In the genomic region with DNA sequence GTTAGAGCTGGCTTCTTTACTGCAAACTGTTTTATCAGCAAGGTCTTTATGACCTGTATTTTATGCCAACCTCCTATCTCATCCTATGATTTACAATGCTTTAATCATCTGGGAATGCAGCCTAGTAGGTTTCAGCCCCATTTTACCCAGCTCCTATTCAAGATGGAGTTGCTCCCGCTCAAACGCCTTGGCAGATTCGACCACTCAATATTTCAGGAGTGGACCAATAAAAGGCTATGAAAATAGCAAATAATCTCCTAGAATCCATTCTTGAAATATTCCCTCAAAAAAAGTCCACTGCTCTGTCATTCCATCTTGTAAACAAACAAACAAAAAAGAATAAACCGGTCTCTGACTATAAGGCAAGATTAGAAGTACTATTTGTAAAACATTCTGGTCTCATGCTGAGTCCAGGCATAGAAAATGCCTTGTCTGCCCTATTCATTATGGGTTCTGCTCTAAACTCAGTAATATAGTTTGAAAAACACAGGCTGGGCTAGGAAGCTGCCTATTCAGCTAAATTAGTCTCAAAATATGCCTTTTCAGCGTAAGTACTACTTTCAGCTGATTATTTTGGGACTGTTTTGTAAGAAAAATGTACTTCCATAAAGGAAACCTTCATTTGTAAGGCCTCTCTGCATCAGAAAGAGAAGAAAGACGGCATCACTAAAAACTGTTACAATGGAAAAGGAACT, we compare ENCODE assay signal across 25 cellular contexts. TPM values are rescaled to one million over a fixed set of nuclear protein-coding genes. Genes with fewer than 3 reads are reported as not detected.
DNase-seq lines count a peak whose midpoint lies in the region; ATAC-seq, FAIRE-seq and TF ChIP-seq lines count a peak whose summit lies in the region.
"Had no signal": no experiment of that assay in that cellular context is flagged by ENCODE, and none has a peak within 500 bp of the region (broad histone marks: within the 10 kb centered on the region; RNA-seq: fewer than 3 reads in every experiment).

No MANE protein-coding gene starts in this region.

- H3K18ac ChIP-seq in neuronal stem cell (ENCODE audit: low read length) = no peak overlapping the region

- no peak overlapping the region for H3K4me2 ChIP-seq in A549
- H3K4me2 ChIP-seq in neuronal stem cell (ENCODE audit: insufficient read depth, low read length, poor library complexity, severe bottlenecking) = no peak overlapping the region

- no peak overlapping the region for H3K9ac ChIP-seq in neuronal stem cell (ENCODE audit: low read depth, low read length, poor library complexity)
- H3K9ac ChIP-seq: GM23248 had no signal

- peak overlapping the region; percentile 4 for H2AFZ ChIP-seq in neuronal stem cell (ENCODE audit: low read length)
- H2AFZ ChIP-seq: GM23248 had no signal

- H3K27ac ChIP-seq in A549 (no peak overlapping the region), adrenal gland (peak overlapping the region in 3 of 5 donors; percentile 13 to 38 (median 20)), neuronal stem cell (replicated peaks; ENCODE audit: low read length) (no peak overlapping the region), breast epithelium (no peak overlapping the region), gastroesophageal sphincter (no peak overlapping the region), pancreas (no peak overlapping the region)
- H3K27ac ChIP-seq: GM23248 had no signal

- TF ChIP-seq RAD21 in A549 (conservative IDR thresholded peaks at IDR 0.05 in 1 of 2, IDR thresholded peaks at IDR 0.05 in 1 of 2) = no peak

- H4K91ac ChIP-seq in neuronal stem cell (ENCODE audit: low read depth, low read length, poor library complexity) = no peak overlapping the region

- no peak overlapping the region for H2BK5ac ChIP-seq in neuronal stem cell (ENCODE audit: low read length)

- 84% methylated on average over 6 of the region's 6 CpGs for WGBS in A549 (ENCODE audit: missing lambda C conversion rate)
- WGBS in adrenal gland, 4 donors = 38 to 57% (median 42%) methylated on average over 6 of the region's 6 CpGs
- WGBS in neuronal stem cell (ENCODE audit: extremely low coverage in 2 of 2, insufficient read length in 2 of 2, insufficient replicate concordance in 1 of 2), 2 donors = no CpG with 5 or more reads among the region's 6 CpGs
- 55 to 59% methylated on average over 6 of the region's 6 CpGs for WGBS in gastroesophageal sphincter (ENCODE audit: low coverage in 1 of 2), 2 donors
- WGBS in pancreas, 2 donors = 47 to 68% methylated on average over 6 of the region's 6 CpGs

- no peak overlapping the region for H3K23ac ChIP-seq in neuronal stem cell (ENCODE audit: low read depth, low read length, poor library complexity)

- no peak overlapping the region for H4K8ac ChIP-seq in neuronal stem cell (ENCODE audit: low read depth, low read length)

- POLR2A ChIA-PET in A549 (lab: Yijun Ruan, JAX) = no interaction called here

- H2AK5ac ChIP-seq in neuronal stem cell (ENCODE audit: low read depth, low read length) = no peak overlapping the region

- H3K27me3 ChIP-seq in adrenal gland = no peaks in the 10 kb centered on the region
- H3K27me3 ChIP-seq in neuronal stem cell (ENCODE audit: control insufficient read depth in 3 of 3, insufficient read depth in 3 of 3, low read depth in 1 of 3, low read length in 3 of 3) = no peaks in the 10 kb centered on the region
- no peaks in the 10 kb centered on the region for H3K27me3 ChIP-seq in breast epithelium
- H3K27me3 ChIP-seq in gastroesophageal sphincter = no peaks in the 10 kb centered on the region
- no peaks in the 10 kb centered on the region for H3K27me3 ChIP-seq in pancreas

- H3K4ac ChIP-seq in neuronal stem cell (ENCODE audit: low read length) = no peak overlapping the region

- TF ChIP-seq POLR2A in A549 (IDR thresholded peaks at IDR 0.05; ENCODE audit: low read length) (no peak), adrenal gland (IDR thresholded peaks at IDR 0.05) (no peak), breast epithelium (IDR thresholded peaks at IDR 0.05) (no peak), gastroesophageal sphincter (IDR thresholded peaks at IDR 0.05) (no peak)

- H2BK120ac ChIP-seq in neuronal stem cell (ENCODE audit: low read depth, low read length) = no peak overlapping the region

- no peak overlapping the region for H3K14ac ChIP-seq in neuronal stem cell (ENCODE audit: low read length)

- TF ChIP-seq CTCF in A549 (IDR thresholded peaks at IDR 0.05) = no peak
- TF ChIP-seq CTCF in adrenal gland (IDR thresholded peaks at IDR 0.05) = no peak
- no peak for TF ChIP-seq CTCF in breast epithelium (IDR thresholded peaks at IDR 0.05)
- no peak for TF ChIP-seq CTCF in gastroesophageal sphincter (IDR thresholded peaks at IDR 0.05)
- no peak for TF ChIP-seq CTCF in pancreas (IDR thresholded peaks at IDR 0.05)

- FAIRE-seq in A549 (lab: Jason Lieb, UNC) = no peak
- FAIRE-seq in pancreas (lab: Jason Lieb, UNC) = no peak
- FAIRE-seq: GM12878, HTR-8/SVneo had no signal

- TF ChIP-seq EP300 in A549 (IDR thresholded peaks at IDR 0.05) = no peak
- no peak for TF ChIP-seq EP300 in gastroesophageal sphincter (IDR thresholded peaks at IDR 0.05)

- ATAC-seq in A549 = no peak
- no peak for ATAC-seq in gastroesophageal sphincter
- ATAC-seq in pancreas = no peak
- ATAC-seq: CD8-positive, alpha-beta T cell; GM12878 had no signal

- H3K79me1 ChIP-seq in neuronal stem cell (ENCODE audit: low read depth, low read length) = no peaks in the 10 kb centered on the region

- no peak for DNase-seq in A549 (ENCODE audit: low read depth in 1 of 2, low spot score in 1 of 2)
- DNase-seq in NCI-H2227 (lab: John Stamatoyannopoulos, UW; ENCODE audit: unreplicated experiment) = peak; percentile 66
- DNase-seq in adrenal gland = peak in 3 of 7 donors; percentile 15 to 25 (median 23)
- no peak for DNase-seq in neuronal stem cell (ENCODE audit: low spot score)
- DNase-seq in breast epithelium (ENCODE audit: low spot score in 2 of 2) = no peak
- DNase-seq in pancreas = no peak
- DNase-seq in GM19240 (ENCODE audit: insufficient read length, low spot score) = no peak
- DNase-seq: 8988T; AML-193; C1 segment of cervical spinal cord; CD8-positive, alpha-beta T cell; DND-41; GM23248; HCEC 1CT; NCI-H1092; NCI-H1436; NCI-H1930; NCI-H226; NCI-H510A treated with DMSO at 0.1 percent for 48 hours; NCI-H748 treated with DMSO at 0.1 percent for 48 hours; NK-92 treated with Interleukin-12 subunit alpha and Interleukin-12 subunit beta, amount 100 ng/mL, for 24 hours; SIG-M5 had no signal

- H2BK12ac ChIP-seq in neuronal stem cell (ENCODE audit: low read length) = no peak overlapping the region

- H3K9me3 ChIP-seq in A549 (no peaks in the 10 kb centered on the region), adrenal gland (replicated peaks in 1 of 3) (no peaks in the 10 kb centered on the region), neuronal stem cell (replicated peaks in 1 of 2; ENCODE audit: control insufficient read depth in 2 of 2, insufficient read depth in 1 of 2, low read depth in 1 of 2, low read length in 2 of 2) (no peaks in the 10 kb centered on the region), breast epithelium (no peaks in the 10 kb centered on the region), gastroesophageal sphincter (no peaks in the 10 kb centered on the region), pancreas (no peaks in the 10 kb centered on the region)

- H3K4me1 ChIP-seq in A549 = no peaks in the 10 kb centered on the region
- peaks cover 3 to 11% of the 10 kb centered on the region in 2 donors for H3K4me1 ChIP-seq in adrenal gland (replicated peaks in 1 of 2)
- no peaks in the 10 kb centered on the region for H3K4me1 ChIP-seq in neuronal stem cell (ENCODE audit: control insufficient read depth in 2 of 2, insufficient read depth in 1 of 2, low read depth in 1 of 2, low read length in 2 of 2)
- no peaks in the 10 kb centered on the region for H3K4me1 ChIP-seq in breast epithelium
- H3K4me1 ChIP-seq in gastroesophageal sphincter = peaks cover 0 to 13% (median 0%) of the 10 kb centered on the region in 3 donors
- H3K4me1 ChIP-seq in pancreas = no peaks in the 10 kb centered on the region

- H3K36me3 ChIP-seq in adrenal gland (replicated peaks in 1 of 2) (no peaks in the 10 kb centered on the region), neuronal stem cell (replicated peaks in 1 of 2; ENCODE audit: control insufficient read depth in 2 of 2, insufficient read depth in 2 of 2, low read length in 2 of 2) (no peaks in the 10 kb centered on the region), breast epithelium (no peaks in the 10 kb centered on the region), gastroesophageal sphincter (no peaks in the 10 kb centered on the region), pancreas (no peaks in the 10 kb centered on the region)

- no peak overlapping the region for H2BK15ac ChIP-seq in neuronal stem cell (ENCODE audit: low read length)

- intact Hi-C loops in adrenal gland (cut with DNase I) (no loop called here), breast epithelium (cut with DNase I; ENCODE audit: low total_unique reads) (no loop called here), pancreas (cut with DNase I) (no loop called here)

- CTCF ChIA-PET in A549 (lab: Yijun Ruan, JAX) = interaction anchor here (1.0 to 3.0 kb wide), 3 partner anchors 9 to 99 kb away, joined by 3 to 24 read pairs (median 5); no protein-coding TSS in a partner anchor

- no peak overlapping the region for H3K4me3 ChIP-seq in A549
- no peak overlapping the region for H3K4me3 ChIP-seq in adrenal gland
- no peak overlapping the region for H3K4me3 ChIP-seq in neuronal stem cell (ENCODE audit: low read length in 2 of 2)
- no peak overlapping the region for H3K4me3 ChIP-seq in breast epithelium
- H3K4me3 ChIP-seq in gastroesophageal sphincter = no peak overlapping the region
- H3K4me3 ChIP-seq in pancreas = no peak overlapping the region
- H3K4me3 ChIP-seq: GM12878, GM23248 had no signal

TF ChIP-seq in A549, 52 proteins besides CTCF, POLR2A, EP300 and RAD21 (continues in another document):
- TF ChIP-seq NFE2L2 (conservative IDR thresholded peaks at IDR 0.05; ENCODE audit: low read length) = no peak
- TF ChIP-seq MAFK (IDR thresholded peaks at IDR 0.05; ENCODE audit: partially characterized antibody) = peak; percentile 42
- no peak for TF ChIP-seq TFCP2L1 (CRISPR knock-in tag; IDR thresholded peaks at IDR 0.05)
- no peak for TF ChIP-seq CEBPB (IDR thresholded peaks at IDR 0.05)

RNA-seq across cellular contexts. Expression of gene TBX19, which starts 53.0 kb away (rescaled TPM):
- polyA plus RNA-seq in A549 (2011; rRNA removed) (1.7 and 2.0 TPM in 2 replicates), A549 (2017; fragmentation: RNase III; extraction: RNeasy Plus Mini Kit Qiagen cat#74134 plus additional on column Dnase treatment) (0.97 to 1.0 TPM (median 0.98 TPM) in 3 replicates), adrenal gland (1 to 10 TPM in 2 of 3 donors, under 1 TPM in 1; 0.70 to 2.2 (median 1.2) TPM), pancreas (1 to 10 TPM; 1.4 to 2.0 TPM)
- polyA plus RNA-seq in A549 (2012; cell fraction: cytosol; rRNA removed) = 0.69 and 0.89 TPM in 2 replicates
- polyA plus RNA-seq in A549 (2012; cell fraction: nucleus; rRNA removed) = 2.6 and 2.9 TPM in 2 replicates
- 1.2 TPM in 2 replicates for polyA minus RNA-seq in A549 (2011; rRNA and poly(A)+ RNA removed)
- total RNA-seq in adrenal gland (1 to 10 TPM in 3 of 8 donors, under 1 TPM in 4, not detected in 1; 0.35 to 1.7 (median 0.79) TPM), breast epithelium (1 to 10 TPM; 1.6 to 7.8 (median 4.9) TPM), gastroesophageal sphincter (1 to 10 TPM in 3 of 4 donors, under 1 TPM in 1; 0.45 to 2.8 (median 1.4) TPM), pancreas (1 to 10 TPM in 1 of 6 donors, under 1 TPM in 5; 0.35 to 1.4 (median 0.57) TPM)
- polyA plus RNA-seq in neuronal stem cell (2013, experiment 1 of 2) = 1.2 TPM
- polyA plus RNA-seq in neuronal stem cell (2013, experiment 2 of 2) = 1.3 TPM

Comparison
In these comparisons a context has a peak if more than half of its experiments do, and no peak if none do; other contexts are left out.
1. H3K27ac ChIP-seq: peak in adrenal gland (3 of 5); none in A549 (0 of 2), neuronal stem cell (single experiment), breast epithelium (0 of 2), gastroesophageal sphincter (0 of 4) and pancreas (0 of 4).